ENCODE assay signal across 9 cellular contexts in genomic region chr10:22325948-22326702, GRCh38. TPM values are rescaled to one million over a fixed set of nuclear protein-coding genes. Genes with fewer than 3 reads are reported as not detected.
DNase-seq lines count a peak whose midpoint lies in the region; ATAC-seq, FAIRE-seq and TF ChIP-seq lines count a peak whose summit lies in the region.
"Had no signal": no experiment of that assay in that cellular context is flagged by ENCODE, and none has a peak within 500 bp of the region (broad histone marks: within the 10 kb centered on the region; RNA-seq: fewer than 3 reads in every experiment).

No MANE protein-coding gene starts in this region.

- peaks cover 44% of the 10 kb centered on the region for H3K79me2 ChIP-seq in DND-41 (ENCODE audit: insufficient read depth, low read length)
- H3K79me2 ChIP-seq in OCI-LY3 (ENCODE audit: low read length), result peaks cover 30% of the 10 kb centered on the region

- peaks cover 41% of the 10 kb centered on the region for H3K36me3 ChIP-seq in DND-41 (ENCODE audit: insufficient read depth, low read length)
- H3K36me3 ChIP-seq in OCI-LY3 (replicated peaks; ENCODE audit: low read depth, low read length), result peaks cover 16% of the 10 kb centered on the region
- H3K36me3 ChIP-seq in pancreas, result peaks cover 0 to 9% (median 4%) of the 10 kb centered on the region in 3 donors

- peak overlapping the region; percentile 50; the same call in 1 of the 2 replicates for H3K27ac ChIP-seq in DND-41 (ENCODE audit: low read length)
- no peak overlapping the region for H3K27ac ChIP-seq in OCI-LY3 (ENCODE audit: low read length)
- H3K27ac ChIP-seq in pancreas, result peak overlapping the region in 2 of 4 donors; percentile 65 to 73

- H2AFZ ChIP-seq in DND-41 (ENCODE audit: low read depth, low read length), result peak overlapping the region; percentile 67
- H2AFZ ChIP-seq in OCI-LY3 (ENCODE audit: low read depth, low read length), result peak overlapping the region; percentile 57; the same call in 1 of the 2 replicates

- no peak for FAIRE-seq in pancreas (lab: Jason Lieb, UNC)
- FAIRE-seq: colon had no signal

- WGBS in pancreas, 2 donors, result 33% methylated on average over 18 of the region's 18 CpGs

- H3K27me3 ChIP-seq in DND-41 (ENCODE audit: insufficient read depth, low read length, poor library complexity) (peaks cover 25% of the 10 kb centered on the region), OCI-LY3 (ENCODE audit: low read depth, low read length) (peaks cover 32% of the 10 kb centered on the region), pancreas (peaks cover 0 to 5% (median 0%) of the 10 kb centered on the region in 4 donors)

- ATAC-seq in DND-41 (ENCODE audit: insufficient read depth, low read depth) (no peak), pancreas (no peak), GM19455 (IDR thresholded peaks at IDR 0.05; ENCODE audit: unreplicated experiment) (no peak), HG02678 (IDR thresholded peaks at IDR 0.05; ENCODE audit: unreplicated experiment) (no peak)

- no peak for TF ChIP-seq CTCF in DND-41 (IDR thresholded peaks at IDR 0.05; ENCODE audit: borderline replicate concordance, extremely low read depth, low read length, poor library complexity, severe bottlenecking)
- TF ChIP-seq CTCF in OCI-LY3 (IDR thresholded peaks at IDR 0.05; ENCODE audit: low read depth, low read length), result no peak
- TF ChIP-seq CTCF in epithelial cell of esophagus (IDR thresholded peaks at IDR 0.05; ENCODE audit: insufficient read depth, low read depth, low read length, missing control alignments), result no peak
- no peak for TF ChIP-seq CTCF in pancreas (IDR thresholded peaks at IDR 0.05)

- H3K4me2 ChIP-seq in DND-41 (ENCODE audit: insufficient read depth, low read length) (peak overlapping the region; percentile 73), OCI-LY3 (ENCODE audit: low read length) (peak overlapping the region; percentile 61)

- H3K4me3 ChIP-seq in DND-41 (ENCODE audit: low read depth in 1 of 2, low read length in 2 of 2) (peak overlapping the region; percentile 13 to 57; a peak in 3 of 4 replicates), OCI-LY3 (ENCODE audit: low read length) (peak overlapping the region; percentile 84), epithelial cell of esophagus (ENCODE audit: low read length) (peak overlapping the region; percentile 41), pancreas (peak overlapping the region; percentile 41 to 62 (median 52))

- H4K20me1 ChIP-seq in DND-41 (ENCODE audit: insufficient read depth, low read length), result peaks cover 25% of the 10 kb centered on the region
- peaks cover 14% of the 10 kb centered on the region; the same call in 1 of the 2 replicates for H4K20me1 ChIP-seq in OCI-LY3 (ENCODE audit: insufficient read depth, low read length)

- H3K4me1 ChIP-seq in DND-41 (ENCODE audit: insufficient read depth, low read length) (peaks cover 45% of the 10 kb centered on the region), OCI-LY3 (ENCODE audit: low read length) (peaks cover 27% of the 10 kb centered on the region), pancreas (peaks cover 7 to 20% (median 9%) of the 10 kb centered on the region in 3 donors)

- peaks cover 3% of the 10 kb centered on the region for H3K9me3 ChIP-seq in DND-41 (ENCODE audit: insufficient read depth, low read length, severe bottlenecking)
- H3K9me3 ChIP-seq in OCI-LY3 (ENCODE audit: insufficient read depth, low read length), result no peaks in the 10 kb centered on the region
- H3K9me3 ChIP-seq in pancreas, result no peaks in the 10 kb centered on the region

- no peak for DNase-seq in DND-41
- no peak for DNase-seq in epithelial cell of esophagus (ENCODE audit: low read depth)
- DNase-seq in pancreas, result no peak
- no peak for DNase-seq in NCI-H1105 (lab: John Stamatoyannopoulos, UW)
- no peak for DNase-seq in activated gamma-delta T cell treated with Interleukin-2 at 50 U/mL for 16 hours

- H3K9ac ChIP-seq in DND-41 (ENCODE audit: low read depth, low read length), result peak overlapping the region; percentile 51
- H3K9ac ChIP-seq in OCI-LY3 (ENCODE audit: low read length), result peak overlapping the region; percentile 59

- intact Hi-C loops in pancreas (cut with DNase I), result no loop called here

RNA-seq across cellular contexts. Expression of gene BMI1, which starts 5.2 kb away (rescaled TPM):
- total RNA-seq in pancreas, result 10 to 100 TPM; 15.8 to 33.9 (median 24.0) TPM
- 10 to 100 TPM; 10.6 to 25.1 TPM for polyA plus RNA-seq in pancreas

RNA-seq across cellular contexts. Expression of gene COMMD3, which starts 9.9 kb away (rescaled TPM):
- 10 to 100 TPM; 27.9 to 43.0 (median 34.6) TPM for total RNA-seq in pancreas
- polyA plus RNA-seq in pancreas, result 10 to 100 TPM; 47.6 to 60.4 TPM

RNA-seq across cellular contexts. Expression of gene SPAG6, which starts 19.2 kb away (rescaled TPM):
- under 1 TPM in 5 of 6 donors, not detected in 1; 0.08 to 0.47 (median 0.34) TPM for total RNA-seq in pancreas
- polyA plus RNA-seq in pancreas, result 1 to 10 TPM in 1 of 2 donors, under 1 TPM in 1; 0.53 to 1.3 TPM
